Comparison of ENCODE assay signal across 11 cellular contexts in the genomic region with DNA sequence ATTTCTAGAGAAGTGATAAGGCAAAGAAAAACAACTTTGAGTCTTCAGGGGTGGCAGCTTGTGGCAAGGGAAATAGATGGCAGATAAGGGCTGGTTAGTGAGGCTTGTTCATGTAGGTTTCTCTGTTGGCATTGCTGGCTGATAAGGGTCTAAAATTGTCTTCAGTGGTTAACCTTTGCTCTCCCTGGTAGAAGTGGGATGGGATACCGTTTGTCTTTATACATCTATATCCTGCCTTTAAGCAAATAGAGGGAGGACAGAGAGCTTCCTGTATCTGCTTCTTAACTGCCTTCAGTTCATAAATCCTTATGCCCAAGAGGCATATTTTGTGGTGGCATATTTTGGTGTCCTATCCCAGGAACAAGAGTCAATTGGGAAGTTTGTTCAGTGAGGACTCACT. TPM values are rescaled to one million over a fixed set of nuclear protein-coding genes. Genes with fewer than 3 reads are reported as not detected.
DNase-seq lines count a peak whose midpoint lies in the region; ATAC-seq and TF ChIP-seq lines count a peak whose summit lies in the region.
"Had no signal": no experiment of that assay in that cellular context is flagged by ENCODE, and none has a peak within 500 bp of the region (broad histone marks: within the 10 kb centered on the region; RNA-seq: fewer than 3 reads in every experiment).

No MANE protein-coding gene starts in this region.

- H3K36me3 Mint-ChIP-seq in activated naive CD4-positive, alpha-beta T cell treated with anti-CD3 and anti-CD28 coated beads, Interleukin-2, amount 50 U/mL, for 24 hours, result no peaks in the 10 kb centered on the region
- H3K36me3 Mint-ChIP-seq in activated naive CD4-positive, alpha-beta T cell treated with anti-CD3 and anti-CD28 coated beads for 36 hours (ENCODE audit: low read depth), result peaks cover 5% of the 10 kb centered on the region

- H3K27me3 Mint-ChIP-seq in activated naive CD4-positive, alpha-beta T cell treated with anti-CD3 and anti-CD28 coated beads, Interleukin-2, amount 50 U/mL, for 24 hours, result peaks cover 2% of the 10 kb centered on the region
- H3K27me3 Mint-ChIP-seq in activated naive CD4-positive, alpha-beta T cell treated with anti-CD3 and anti-CD28 coated beads for 36 hours (ENCODE audit: low read depth), result peaks cover 2% of the 10 kb centered on the region

- H3K9me3 ChIP-seq in colonic mucosa (no peaks in the 10 kb centered on the region), tibial artery (no peaks in the 10 kb centered on the region), heart right ventricle (no peaks in the 10 kb centered on the region), HAP-1 (no peaks in the 10 kb centered on the region)

- H3K4me1 ChIP-seq in colonic mucosa (peaks cover 16% of the 10 kb centered on the region), tibial artery (peaks cover 0 to 89% (median 73%) of the 10 kb centered on the region in 4 donors), heart right ventricle (peaks cover 13 to 72% (median 57%) of the 10 kb centered on the region in 9 donors), HAP-1 (peaks cover 6% of the 10 kb centered on the region)

- ATAC-seq in GM18517 (IDR thresholded peaks at IDR 0.05; ENCODE audit: unreplicated experiment) (no peak), heart right ventricle (no peak)

- in situ Hi-C loops in HAP-1 (cut with MboI; ENCODE audit: low sequenced_read_pairs), result loop anchor here (25.0 kb wide), 1 partner anchor 841 kb away; a partner anchor contains a TSS

- H3K36me3 ChIP-seq in colonic mucosa (no peaks in the 10 kb centered on the region), tibial artery (no peaks in the 10 kb centered on the region), heart right ventricle (peaks cover 0 to 66% (median 0%) of the 10 kb centered on the region in 9 donors), HAP-1 (replicated peaks) (no peaks in the 10 kb centered on the region)

- H3K4me3 ChIP-seq in colonic mucosa, result no peak overlapping the region
- H3K4me3 ChIP-seq in tibial artery, result no peak overlapping the region
- H3K4me3 ChIP-seq in heart right ventricle, result no peak overlapping the region
- no peak overlapping the region for H3K4me3 ChIP-seq in HAP-1

- no peaks in the 10 kb centered on the region for H3K9me3 Mint-ChIP-seq in activated naive CD4-positive, alpha-beta T cell treated with anti-CD3 and anti-CD28 coated beads, Interleukin-2, amount 50 U/mL, for 24 hours
- H3K9me3 Mint-ChIP-seq in activated naive CD4-positive, alpha-beta T cell treated with anti-CD3 and anti-CD28 coated beads for 36 hours, result no peaks in the 10 kb centered on the region
- H3K9me3 Mint-ChIP-seq: H9 had no signal

- 15 to 30% methylated on average over 1 of the region's 1 CpG for WGBS in heart right ventricle, 2 donors

- DNase-seq in activated naive CD4-positive, alpha-beta T cell treated with anti-CD3 and anti-CD28 coated beads for 36 hours, result no peak
- DNase-seq in RPMI7951 (ENCODE audit: low read depth) (peak; percentile 87), colonic mucosa (no peak), tibial artery (no peak), heart right ventricle (no peak), HAP-1 (ENCODE audit: low spot score in 2 of 2) (no peak)
- DNase-seq: brain microvascular endothelial cell; H9; stimulated activated CD4-positive, alpha-beta T cell treated with anti-CD3 and anti-CD28 coated beads, Interleukin-12 subunit alpha, Interleukin-12 subunit beta, amount 100 ng/mL, for 4 hours had no signal

- H3K9ac ChIP-seq in colonic mucosa (ENCODE audit: low read depth in 2 of 2, low read length in 2 of 2), result no peak overlapping the region

- TF ChIP-seq CTCF in colonic mucosa (IDR thresholded peaks at IDR 0.05), result no peak
- TF ChIP-seq CTCF in tibial artery (IDR thresholded peaks at IDR 0.05), result no peak
- no peak for TF ChIP-seq CTCF in heart right ventricle (IDR thresholded peaks at IDR 0.05)

- intact Hi-C loops in activated naive CD4-positive, alpha-beta T cell treated with anti-CD3 and anti-CD28 coated beads for 36 hours (cut with micrococcal nuclease), result no loop called here
- intact Hi-C loops in colonic mucosa (cut with DNase I), result loop anchor here (10.0 kb wide), 1 partner anchor 158 kb away; a partner anchor contains a TSS
- intact Hi-C loops in tibial artery (cut with DNase I; ENCODE audit: low total_unique reads), result no loop called here
- intact Hi-C loops in heart right ventricle (cut with DNase I), result loop anchor here in 2 of 10 donors (10.0 kb wide), 1 partner anchor 78 kb away; no protein-coding TSS in a partner anchor

- H3K4me1 Mint-ChIP-seq in activated naive CD4-positive, alpha-beta T cell treated with anti-CD3 and anti-CD28 coated beads, Interleukin-2, amount 50 U/mL, for 24 hours, result peaks cover 38% of the 10 kb centered on the region
- peaks cover 34% of the 10 kb centered on the region for H3K4me1 Mint-ChIP-seq in activated naive CD4-positive, alpha-beta T cell treated with anti-CD3 and anti-CD28 coated beads for 36 hours (ENCODE audit: low read depth)

- peak overlapping the region; percentile 55 for H3K27ac ChIP-seq in colonic mucosa
- H3K27ac ChIP-seq in tibial artery, result peak overlapping the region; percentile 64 to 94
- H3K27ac ChIP-seq in heart right ventricle, result peak overlapping the region in 4 of 10 donors; percentile 4 to 90 (median 18)
- H3K27ac ChIP-seq: brain microvascular endothelial cell had no signal

- CTCF ChIA-PET in activated naive CD4-positive, alpha-beta T cell treated with anti-CD3 and anti-CD28 coated beads for 36 hours (lab: Charles Lee), result interaction anchor here (0.5 to 2.1 kb wide), 4 partner anchors 26 to 725 kb away, joined by 3 to 9 read pairs (median 4); no protein-coding TSS in a partner anchor

- peak overlapping the region; percentile 42 for H3K4me3 Mint-ChIP-seq in activated naive CD4-positive, alpha-beta T cell treated with anti-CD3 and anti-CD28 coated beads, Interleukin-2, amount 50 U/mL, for 24 hours
- no peak overlapping the region for H3K4me3 Mint-ChIP-seq in activated naive CD4-positive, alpha-beta T cell treated with anti-CD3 and anti-CD28 coated beads for 36 hours
- H3K4me3 Mint-ChIP-seq: H9 had no signal

- H3K27me3 ChIP-seq in colonic mucosa (no peaks in the 10 kb centered on the region), tibial artery (no peaks in the 10 kb centered on the region), heart right ventricle (no peaks in the 10 kb centered on the region), HAP-1 (ENCODE audit: low read depth) (no peaks in the 10 kb centered on the region)
- H3K27me3 ChIP-seq: brain microvascular endothelial cell had no signal

- no peak overlapping the region for H3K27ac Mint-ChIP-seq in activated naive CD4-positive, alpha-beta T cell treated with anti-CD3 and anti-CD28 coated beads, Interleukin-2, amount 50 U/mL, for 24 hours
- no peak overlapping the region for H3K27ac Mint-ChIP-seq in activated naive CD4-positive, alpha-beta T cell treated with anti-CD3 and anti-CD28 coated beads for 36 hours
- H3K27ac Mint-ChIP-seq: H9 had no signal

RNA-seq across cellular contexts. Expression of a gene that starts 57.1 kb away (rescaled TPM):
- 1 to 10 TPM; 8.3 to 8.7 TPM for total RNA-seq in activated naive CD4-positive, alpha-beta T cell treated with anti-CD3 and anti-CD28 coated beads for 36 hours
- total RNA-seq in RPMI7951 (2014; rRNA removed; shearing (Covaris generic)), result 5.0 and 7.2 TPM in 2 replicates
- total RNA-seq in colonic mucosa (10 to 100 TPM in 1 of 2 donors, 1 to 10 TPM in 1; 9.5 to 18.3 TPM), heart right ventricle (10 to 100 TPM; 11.5 to 18.2 (median 13.4) TPM)
- polyA plus RNA-seq in heart right ventricle, result 1 to 10 TPM; 3.0 to 3.7 TPM
